ENCODE assay signal across 8 cellular contexts in the genomic region with DNA sequence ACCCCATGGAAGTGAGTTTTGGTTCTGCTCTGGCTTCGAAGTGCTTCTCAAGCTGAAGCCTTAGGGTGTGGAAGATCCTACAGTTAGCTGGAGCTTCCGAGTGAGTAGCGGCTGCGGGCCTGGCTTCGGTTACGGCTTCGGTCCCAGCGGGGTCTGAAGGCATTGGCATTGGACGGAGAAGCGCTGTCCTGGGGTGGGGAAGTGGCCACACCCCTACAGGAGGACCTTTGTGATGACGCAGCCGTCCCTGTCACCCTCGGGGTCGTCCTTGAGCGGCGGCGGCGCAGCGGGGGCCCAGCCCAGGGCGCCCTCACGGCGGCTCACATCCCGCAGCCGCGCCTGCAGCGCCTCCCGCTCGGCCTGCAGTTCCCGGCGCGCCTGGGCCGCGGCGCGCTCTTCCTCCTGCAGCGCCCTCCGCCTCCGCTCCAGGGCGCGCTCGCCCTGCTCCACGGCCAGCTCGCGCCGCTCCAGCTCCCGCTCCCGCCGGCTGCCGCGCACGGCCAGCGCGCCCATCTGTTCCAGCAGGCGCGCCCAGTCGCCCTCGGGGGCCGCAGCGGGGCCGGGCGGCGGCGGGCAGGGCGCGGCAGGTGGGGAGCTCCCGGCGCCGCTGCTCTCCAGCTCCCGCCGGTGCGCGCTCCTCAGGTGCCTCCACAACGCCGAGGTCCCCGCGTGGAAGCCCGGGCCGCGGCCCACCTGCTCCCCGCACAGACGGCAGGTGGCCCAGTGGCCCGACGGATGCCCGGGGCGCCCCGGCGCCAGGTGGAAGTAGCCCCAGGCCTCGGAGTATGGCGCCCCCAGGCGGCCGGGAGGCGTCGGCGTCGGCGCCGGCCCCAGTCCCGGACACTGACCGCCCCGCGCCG. TPM values are rescaled to one million over a fixed set of nuclear protein-coding genes. Genes with fewer than 3 reads are reported as not detected.
DNase-seq lines count a peak whose midpoint lies in the region; ATAC-seq and TF ChIP-seq lines count a peak whose summit lies in the region.

No MANE protein-coding gene starts in this region.

- peaks cover 10% of the 10 kb centered on the region for H3K4me1 ChIP-seq in HUES48 (ENCODE audit: control insufficient read depth, insufficient read depth, low read length)

- peak; percentile 88 for DNase-seq in WERI-Rb-1
- peak; percentile 77 for DNase-seq in cerebellum (ENCODE audit: low spot score)
- no peak for DNase-seq in kidney epithelial cell (ENCODE audit: low read depth)
- DNase-seq in stimulated activated CD4-positive, alpha-beta T cell treated with anti-CD3 and anti-CD28 coated beads, Interleukin-15, amount 100 ng/mL, for 48 hours (ENCODE audit: low read depth in 2 of 2), result peak; percentile 22 to 60
- DNase-seq in NCI-H1048 (lab: John Stamatoyannopoulos, UW), result no peak

- peak; percentile 48 for TF ChIP-seq CTCF in C4-2B (conservative IDR thresholded peaks at IDR 0.05)
- TF ChIP-seq CTCF in WERI-Rb-1 (IDR thresholded peaks at IDR 0.05; ENCODE audit: low read depth, low read length), result peak; percentile 76
- TF ChIP-seq CTCF in kidney epithelial cell (IDR thresholded peaks at IDR 0.05; ENCODE audit: insufficient read depth, low read length, poor library complexity, severe bottlenecking), result no peak

- H3K36me3 ChIP-seq in HUES48 (ENCODE audit: control insufficient read depth, insufficient read depth, low read length) (no peaks in the 10 kb centered on the region), WERI-Rb-1 (no peaks in the 10 kb centered on the region; the same call in 1 of the 2 replicates), kidney epithelial cell (ENCODE audit: control insufficient read depth, insufficient read depth, low read length) (no peaks in the 10 kb centered on the region)

- ATAC-seq in GM19463 (IDR thresholded peaks at IDR 0.05; ENCODE audit: unreplicated experiment), result peak; percentile 89

- H3K27ac ChIP-seq in C4-2B, result no peak overlapping the region
- no peak overlapping the region for H3K27ac ChIP-seq in HUES48 (ENCODE audit: low read depth, low read length)
- H3K27ac ChIP-seq in WERI-Rb-1, result peak overlapping the region; percentile 79

- peak overlapping the region; percentile 52; the same call in 1 of the 2 replicates for H3K9ac ChIP-seq in HUES48 (ENCODE audit: low read depth, low read length)

- H3K9me3 ChIP-seq in HUES48 (ENCODE audit: control insufficient read depth, insufficient read depth, low read length) (no peaks in the 10 kb centered on the region), WERI-Rb-1 (ENCODE audit: severe bottlenecking) (no peaks in the 10 kb centered on the region)

- H3K4me3 ChIP-seq in HUES48 (ENCODE audit: low read depth, low read length) (peak overlapping the region; percentile 71), WERI-Rb-1 (ENCODE audit: low read depth, low read length) (peak overlapping the region; percentile 44), kidney epithelial cell (ENCODE audit: low read depth, low read length) (peak overlapping the region; percentile 39)

- no peaks in the 10 kb centered on the region for H3K27me3 ChIP-seq in HUES48 (ENCODE audit: control insufficient read depth, insufficient read depth, low read length)
- no peaks in the 10 kb centered on the region for H3K27me3 ChIP-seq in WERI-Rb-1 (ENCODE audit: insufficient read depth, low read depth, severe bottlenecking)
- no peaks in the 10 kb centered on the region for H3K27me3 ChIP-seq in kidney epithelial cell (ENCODE audit: control insufficient read depth, insufficient read depth, low read length)

RNA-seq across cellular contexts. Expression of a gene that starts 9.9 kb away (rescaled TPM):
- 3.7 TPM for total RNA-seq in cerebellum
- 6.0 and 9.8 TPM in 2 replicates for total RNA-seq in kidney epithelial cell

RNA-seq across cellular contexts. Expression of a gene that starts 47.0 kb away (rescaled TPM):
- total RNA-seq in cerebellum (32.4 TPM), kidney epithelial cell (19.8 and 20.9 TPM in 2 replicates)

Comparison
In these comparisons a context has a peak if more than half of its experiments do, and no peak if none do; other contexts are left out.
1. DNase-seq: peak in WERI-Rb-1 (single experiment), cerebellum (single experiment) and stimulated activated CD4-positive, alpha-beta T cell treated with anti-CD3 and anti-CD28 coated beads, Interleukin-15, amount 100 ng/mL, for 48 hours (2 of 2); none in kidney epithelial cell (single experiment) and NCI-H1048 (single experiment).
2. Peak in every context shown above with its lines, with median percentiles within 50 percentile points of each other: H3K4me3 ChIP-seq.